8 cellular contexts compared by ENCODE assay signal in the genomic region with DNA sequence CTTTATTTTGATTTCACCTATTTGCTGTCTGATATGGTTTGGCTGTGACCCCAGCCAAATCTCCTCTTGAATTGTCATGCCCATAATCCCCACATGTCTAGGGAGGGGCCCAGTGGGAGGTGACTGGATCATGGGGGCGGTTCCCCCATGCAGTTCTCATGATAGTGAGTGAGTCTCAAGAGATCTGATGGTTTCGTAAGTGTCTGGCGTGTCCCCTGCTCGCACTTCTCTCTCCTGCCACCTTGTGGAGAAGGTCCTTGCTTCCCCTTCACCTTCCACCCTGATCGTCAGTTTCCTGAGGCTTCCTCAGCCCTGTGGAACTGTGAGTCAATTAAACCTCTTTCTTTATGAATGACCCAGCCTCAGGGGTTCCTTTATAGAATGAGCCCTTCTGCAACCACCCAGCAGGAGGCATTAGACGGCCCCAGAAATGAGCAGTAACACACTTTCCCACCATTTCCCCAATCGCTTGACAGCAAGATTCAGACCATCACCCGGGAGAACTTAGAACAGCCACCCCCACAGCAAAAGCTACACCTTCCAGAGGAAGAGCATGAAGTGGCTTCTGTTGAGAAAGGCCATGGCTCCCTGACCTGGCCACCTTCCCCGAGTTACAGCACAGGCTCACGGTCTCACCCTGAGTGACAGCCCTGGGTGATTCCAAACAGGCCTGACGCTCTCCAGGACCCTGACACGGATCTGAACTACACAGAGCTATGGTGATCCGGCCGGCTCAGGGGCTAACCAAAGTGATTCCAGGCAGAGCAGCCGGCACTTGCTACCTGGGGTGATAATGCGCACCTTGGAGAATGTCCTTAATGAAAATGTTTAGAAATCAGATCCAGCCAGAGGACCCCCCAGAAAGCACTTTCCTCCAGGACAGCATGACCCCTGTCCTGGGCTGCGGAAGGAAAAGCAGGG.
DNase-seq lines count a peak whose midpoint lies in the region; ATAC-seq and TF ChIP-seq lines count a peak whose summit lies in the region.

No MANE protein-coding gene starts in this region.

- H3K4me3 ChIP-seq in tibial artery = no peak overlapping the region

- peak; percentile 30 to 33 for TF ChIP-seq CTCF in tibial artery (IDR thresholded peaks at IDR 0.05)

- H3K4me1 ChIP-seq in tibial artery = no peaks in the 10 kb centered on the region

- H3K27ac ChIP-seq in tibial artery = no peak overlapping the region

- ATAC-seq in GM19395 (IDR thresholded peaks at IDR 0.05; ENCODE audit: unreplicated experiment) = no peak

- no peaks in the 10 kb centered on the region for H3K27me3 ChIP-seq in tibial artery

- no peaks in the 10 kb centered on the region for H3K36me3 ChIP-seq in tibial artery

- intact Hi-C loops in tibial artery (cut with DNase I; ENCODE audit: low total_unique reads) = no loop called here

- DNase-seq in EH (ENCODE audit: low read depth) (peak; percentile 62), NCI-H1092 (lab: John Stamatoyannopoulos, UW) (peak; percentile 51), SW 1271 (lab: John Stamatoyannopoulos, UW) (peak; percentile 77 to 83), ecto neural progenitor cell (ENCODE audit: low spot score) (peak; percentile 74), midbrain (lab: John Stamatoyannopoulos, UW) (peak; percentile 37), tibial artery (peak in 1 of 2 donors; percentile 36), NCI-H345 treated with DMSO at 0.1 percent for 48 hours (lab: John Stamatoyannopoulos, UW; ENCODE audit: unreplicated experiment) (no peak)

- no peaks in the 10 kb centered on the region for H3K9me3 ChIP-seq in tibial artery
